In the genomic region with DNA sequence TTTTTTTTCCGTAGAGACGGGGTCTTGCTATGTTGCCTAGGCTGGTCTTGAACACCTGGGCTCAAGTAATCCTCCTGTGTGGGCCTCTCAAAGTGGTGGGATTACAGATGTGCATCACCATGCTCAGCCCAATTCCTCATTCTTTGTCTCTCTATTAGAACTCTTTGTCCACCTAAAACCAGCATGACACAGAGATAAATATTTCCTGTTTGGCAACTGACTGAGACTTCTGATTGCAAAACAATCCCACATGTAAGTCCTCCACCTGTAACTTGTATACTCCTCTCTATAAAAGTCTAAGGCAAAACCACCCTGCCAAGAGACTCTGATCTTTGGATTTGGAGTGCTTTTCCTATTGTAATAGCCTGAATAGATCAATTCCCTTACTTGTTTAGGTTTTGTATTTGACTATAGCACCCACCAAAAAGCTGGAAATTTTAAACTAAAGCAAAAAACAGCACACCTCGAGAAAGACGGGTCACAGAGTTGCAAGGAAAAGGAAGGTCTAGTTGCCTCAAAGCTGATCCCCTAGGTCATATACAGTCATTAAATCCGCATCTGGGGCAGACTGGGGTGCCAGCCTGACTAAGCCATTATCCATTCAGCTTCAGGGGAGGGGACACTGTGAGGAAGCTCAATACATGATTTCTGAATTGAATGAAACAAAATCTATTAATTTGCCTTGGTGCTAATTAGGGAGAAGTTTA, we compare ENCODE assay signal across 1 cellular context.
TF ChIP-seq lines count a peak whose summit lies in the region.

No MANE protein-coding gene starts in this region.

TF ChIP-seq in GM23338, 12 proteins besides CTCF, POLR2A, EP300 and RAD21 (continued from another document):
- TF ChIP-seq, protein P1, sequence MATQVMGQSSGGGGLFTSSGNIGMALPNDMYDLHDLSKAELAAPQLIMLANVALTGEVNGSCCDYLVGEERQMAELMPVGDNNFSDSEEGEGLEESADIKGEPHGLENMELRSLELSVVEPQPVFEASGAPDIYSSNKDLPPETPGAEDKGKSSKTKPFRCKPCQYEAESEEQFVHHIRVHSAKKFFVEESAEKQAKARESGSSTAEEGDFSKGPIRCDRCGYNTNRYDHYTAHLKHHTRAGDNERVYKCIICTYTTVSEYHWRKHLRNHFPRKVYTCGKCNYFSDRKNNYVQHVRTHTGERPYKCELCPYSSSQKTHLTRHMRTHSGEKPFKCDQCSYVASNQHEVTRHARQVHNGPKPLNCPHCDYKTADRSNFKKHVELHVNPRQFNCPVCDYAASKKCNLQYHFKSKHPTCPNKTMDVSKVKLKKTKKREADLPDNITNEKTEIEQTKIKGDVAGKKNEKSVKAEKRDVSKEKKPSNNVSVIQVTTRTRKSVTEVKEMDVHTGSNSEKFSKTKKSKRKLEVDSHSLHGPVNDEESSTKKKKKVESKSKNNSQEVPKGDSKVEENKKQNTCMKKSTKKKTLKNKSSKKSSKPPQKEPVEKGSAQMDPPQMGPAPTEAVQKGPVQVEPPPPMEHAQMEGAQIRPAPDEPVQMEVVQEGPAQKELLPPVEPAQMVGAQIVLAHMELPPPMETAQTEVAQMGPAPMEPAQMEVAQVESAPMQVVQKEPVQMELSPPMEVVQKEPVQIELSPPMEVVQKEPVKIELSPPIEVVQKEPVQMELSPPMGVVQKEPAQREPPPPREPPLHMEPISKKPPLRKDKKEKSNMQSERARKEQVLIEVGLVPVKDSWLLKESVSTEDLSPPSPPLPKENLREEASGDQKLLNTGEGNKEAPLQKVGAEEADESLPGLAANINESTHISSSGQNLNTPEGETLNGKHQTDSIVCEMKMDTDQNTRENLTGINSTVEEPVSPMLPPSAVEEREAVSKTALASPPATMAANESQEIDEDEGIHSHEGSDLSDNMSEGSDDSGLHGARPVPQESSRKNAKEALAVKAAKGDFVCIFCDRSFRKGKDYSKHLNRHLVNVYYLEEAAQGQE (IDR thresholded peaks at IDR 0.05; ENCODE audit: unreplicated experiment), result no peak
- TF ChIP-seq CREB1 (CRISPR knock-in tag; IDR thresholded peaks at IDR 0.05; ENCODE audit: low read depth), result no peak
